In the genomic region with DNA sequence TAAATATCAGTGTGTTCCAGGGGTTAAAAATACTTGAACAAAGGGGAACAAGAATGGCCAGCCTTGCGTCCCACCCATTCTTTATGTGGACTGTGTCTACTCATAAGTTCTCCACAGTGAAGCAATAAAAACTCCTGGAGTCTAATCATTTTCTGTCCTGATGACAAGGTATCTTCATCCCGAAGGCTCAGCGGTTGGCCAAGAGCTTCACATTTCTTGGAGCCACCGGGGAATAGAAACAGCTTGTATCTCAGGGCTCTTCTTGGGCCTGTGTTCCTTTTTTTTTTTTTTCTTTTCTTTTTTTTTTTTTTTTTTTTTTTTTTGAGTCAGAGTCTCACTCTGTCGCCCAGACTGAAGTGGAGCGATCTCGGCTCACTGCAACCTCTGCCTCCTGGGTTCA, we compare ENCODE assay signal across 17 cellular contexts. TPM values are rescaled to one million over a fixed set of nuclear protein-coding genes. Genes with fewer than 3 reads are reported as not detected.
DNase-seq lines count a peak whose midpoint lies in the region; ATAC-seq, FAIRE-seq and TF ChIP-seq lines count a peak whose summit lies in the region.
"Had no signal": no experiment of that assay in that cellular context is flagged by ENCODE, and none has a peak within 500 bp of the region (broad histone marks: within the 10 kb centered on the region; RNA-seq: fewer than 3 reads in every experiment).

No MANE protein-coding gene starts in this region.

- H3K4me3 ChIP-seq in RWPE2 (ENCODE audit: severe bottlenecking) (no peak overlapping the region), fibroblast of mammary gland (ENCODE audit: control insufficient read depth, low read depth, low read length) (no peak overlapping the region), tibial artery (no peak overlapping the region)
- H3K4me3 ChIP-seq: K562, SK-N-MC had no signal

- H3K27ac ChIP-seq in RWPE2 (ENCODE audit: poor library complexity, severe bottlenecking) (peak overlapping the region; percentile 49), tibial artery (peak overlapping the region; percentile 36 to 77)
- H3K27ac ChIP-seq: SK-N-MC had no signal

- no peak overlapping the region for H3K4me3 Mint-ChIP-seq in nephron progenitor cell
- H3K4me3 Mint-ChIP-seq: H9 had no signal

- H3K4me1 ChIP-seq in RWPE2 (ENCODE audit: insufficient read depth, poor library complexity, severe bottlenecking) (peaks cover 16% of the 10 kb centered on the region), tibial artery (peaks cover 0 to 33% (median 23%) of the 10 kb centered on the region in 4 donors)

- H3K36me3 Mint-ChIP-seq in nephron progenitor cell (ENCODE audit: low read depth) = peaks cover 45% of the 10 kb centered on the region

- H3K9me3 ChIP-seq in RWPE2 (ENCODE audit: severe bottlenecking) (no peaks in the 10 kb centered on the region), tibial artery (no peaks in the 10 kb centered on the region)

- peaks cover 8% of the 10 kb centered on the region for H3K9me3 Mint-ChIP-seq in nephron progenitor cell
- H3K9me3 Mint-ChIP-seq: H9 had no signal

- no peaks in the 10 kb centered on the region for H3K27me3 Mint-ChIP-seq in nephron progenitor cell (ENCODE audit: low read depth, poor library complexity)

- TF ChIP-seq POLR2A in GM12891 (IDR thresholded peaks at IDR 0.05; ENCODE audit: low read depth, low read length) = no peak

- peaks cover 19% of the 10 kb centered on the region for H3K4me1 Mint-ChIP-seq in nephron progenitor cell
- H3K4me1 Mint-ChIP-seq: H9 had no signal

- intact Hi-C loops in tibial artery (cut with DNase I; ENCODE audit: low total_unique reads) = no loop called here

- no peak for ATAC-seq in RWPE2 (ENCODE audit: low read depth)
- ATAC-seq: K562 had no signal

- H3K27me3 ChIP-seq in RWPE2 (ENCODE audit: insufficient read depth, poor library complexity, severe bottlenecking) (no peaks in the 10 kb centered on the region), tibial artery (no peaks in the 10 kb centered on the region)

- no peak for TF ChIP-seq CTCF in RWPE2 (IDR thresholded peaks at IDR 0.05; ENCODE audit: poor library complexity, severe bottlenecking)
- TF ChIP-seq CTCF in fibroblast of mammary gland (conservative IDR thresholded peaks at IDR 0.05; ENCODE audit: control insufficient read depth, insufficient read depth, low read depth, low read length) = no peak
- TF ChIP-seq CTCF in nephron progenitor cell (IDR thresholded peaks at IDR 0.05) = no peak
- no peak for TF ChIP-seq CTCF in tibial artery (IDR thresholded peaks at IDR 0.05)

- H3K36me3 ChIP-seq in RWPE2 (ENCODE audit: low read depth) = no peaks in the 10 kb centered on the region; the same call in 1 of the 2 replicates
- peaks cover 0 to 2% (median 2%) of the 10 kb centered on the region in 3 donors for H3K36me3 ChIP-seq in tibial artery

- H3K27ac Mint-ChIP-seq in nephron progenitor cell = peak overlapping the region; percentile 97

- DNase-seq in RWPE2 (ENCODE audit: low spot score) = no peak
- DNase-seq in fibroblast of mammary gland (ENCODE audit: low read depth) = peak; percentile 86
- no peak for DNase-seq in nephron progenitor cell
- DNase-seq in tibial artery = peak in 1 of 2 donors; percentile 68
- DNase-seq in OCI-M2 (lab: John Stamatoyannopoulos, UW; ENCODE audit: unreplicated experiment) = no peak
- no peak for DNase-seq in GM12891 (ENCODE audit: insufficient read length, low spot score)
- DNase-seq in DMS 273 (lab: John Stamatoyannopoulos, UW; ENCODE audit: unreplicated experiment) = no peak
- DNase-seq: activated CD4-positive, alpha-beta T cell treated with anti-CD3 and anti-CD28 coated beads, Interleukin-2, amount 50 U/mL, for 4 hours; H9; NCI-H1105 treated with DMSO at 0.1 percent for 48 hours; NCI-H345; retina; stimulated activated naive CD4-positive, alpha-beta T cell had no signal

- no peak for FAIRE-seq in GM12891 (lab: Jason Lieb, UNC)
- FAIRE-seq: astrocyte, K562, TTC549 had no signal

TF ChIP-seq in GM12891, 5 proteins besides CTCF, POLR2A, EP300 and RAD21:
- TF ChIP-seq POLR2AphosphoS5 (IDR thresholded peaks at IDR 0.05; ENCODE audit: low read depth, low read length) = no peak
- TF ChIP-seq POU2F2 (IDR thresholded peaks at IDR 0.05; ENCODE audit: low read depth, low read length) = no peak
- no peak for TF ChIP-seq SPI1 (IDR thresholded peaks at IDR 0.05; ENCODE audit: low read depth, low read length)
- no peak for TF ChIP-seq PAX5 (IDR thresholded peaks at IDR 0.05; ENCODE audit: insufficient read depth, low read length, severe bottlenecking)

RNA-seq across cellular contexts. Expression of gene ADORA2A, which starts 36.8 kb away (rescaled TPM):
- 15.5 TPM for polyA plus RNA-seq in GM12891 (2012; ENCODE audit: low read depth, missing spikeins)
